ENCODE assay signal across 15 cellular contexts in genomic region chr17:20191066-20191465, GRCh38.
DNase-seq lines count a peak whose midpoint lies in the region; ATAC-seq and TF ChIP-seq lines count a peak whose summit lies in the region.
"Had no signal": no experiment of that assay in that cellular context is flagged by ENCODE, and none has a peak within 500 bp of the region (broad histone marks: within the 10 kb centered on the region; RNA-seq: fewer than 3 reads in every experiment).

No MANE protein-coding gene starts in this region.

- H3K27ac ChIP-seq in RWPE1 (peak overlapping the region; percentile 77), epithelial cell of prostate (peak overlapping the region; percentile 0)
- H3K27ac ChIP-seq: heart left ventricle, prostate gland, suprapubic skin had no signal

- ATAC-seq in GM19452 (IDR thresholded peaks at IDR 0.05; ENCODE audit: unreplicated experiment) (no peak), HG02981 (IDR thresholded peaks at IDR 0.05; ENCODE audit: unreplicated experiment) (no peak), GM19397 (IDR thresholded peaks at IDR 0.05; ENCODE audit: unreplicated experiment) (no peak)
- ATAC-seq: heart left ventricle had no signal

- in situ Hi-C loops in G401 (cut with HindIII; ENCODE audit: low sequenced_read_pairs) = no loop called here

- POLR2A ChIA-PET in RWPE1 (lab: Yijun Ruan, JAX; ENCODE audit: low non-redundant PET) = no interaction called here

- DNase-seq in G401 (ENCODE audit: low spot score) (peak; percentile 31), RWPE1 (ENCODE audit: low spot score) (peak; percentile 41), epithelial cell of prostate (ENCODE audit: low read depth, low spot score) (peak; percentile 74), skeletal muscle cell (ENCODE audit: low read depth) (peak; percentile 81), NCI-H1048 (lab: John Stamatoyannopoulos, UW) (no peak)
- DNase-seq: CD8-positive, alpha-beta memory T cell; heart left ventricle; mesendoderm; NCI-H2029 treated with DMSO at 0.1 percent for 48 hours; stimulated activated CD4-positive, alpha-beta T cell treated with anti-CD3 and anti-CD28 coated beads, Interleukin-4, amount 100 ng/mL, for 24 hours had no signal

- CTCF ChIA-PET in RWPE1 (lab: Yijun Ruan, JAX) = interaction anchor here (0.6 to 0.8 kb wide), 3 partner anchors 18 to 181 kb away, joined by 3 read pairs; no protein-coding TSS in a partner anchor

- no peak overlapping the region for H3K4me3 ChIP-seq in skeletal muscle cell (ENCODE audit: low read depth, low read length)
- H3K4me3 ChIP-seq: heart left ventricle, prostate gland, suprapubic skin had no signal

- no peak for TF ChIP-seq CTCF in RWPE1 (conservative IDR thresholded peaks at IDR 0.05; ENCODE audit: low read depth)
